In the genomic region with DNA sequence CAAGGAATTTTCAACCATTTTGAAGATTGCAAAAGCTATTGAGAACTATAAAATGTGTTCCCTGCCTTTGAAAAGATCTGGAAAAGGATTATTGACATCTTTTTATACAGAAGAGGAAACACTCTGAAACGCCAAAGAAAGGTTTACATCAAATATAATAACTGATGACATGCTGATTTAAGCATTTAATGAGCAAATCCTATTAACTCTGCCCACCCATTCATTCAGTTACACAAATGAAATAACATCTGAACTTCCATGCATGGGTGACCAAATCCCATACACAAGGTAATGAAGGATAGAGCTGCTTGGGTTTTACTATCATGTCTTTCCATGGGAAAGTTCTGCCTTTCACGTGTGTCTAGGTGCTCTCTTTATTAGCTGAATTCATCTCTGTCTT, we compare ENCODE assay signal across 25 cellular contexts.
"Had no signal": no experiment of that assay in that cellular context is flagged by ENCODE, and none has a peak within 500 bp of the region (broad histone marks: within the 10 kb centered on the region; RNA-seq: fewer than 3 reads in every experiment).

No MANE protein-coding gene starts in this region.

- H3K36me3 ChIP-seq: left ventricle myocardium inferior, ovary, right lobe of liver, stomach, vagina had no signal

- H3K27ac ChIP-seq: body of pancreas, dorsolateral prefrontal cortex, left ventricle myocardium inferior, ovary, psoas muscle, right lobe of liver, stomach, vagina had no signal

- H3K4me2 ChIP-seq: smooth muscle cell had no signal

- H3K36me3 Mint-ChIP-seq: activated CD8-positive, alpha-beta memory T cell treated with anti-CD3 and anti-CD28 coated beads, Interleukin-2, amount 10 ng/mL, durations not matched to agents 7 days and 5 days; activated naive CD8-positive, alpha-beta T cell treated with anti-CD3 and anti-CD28 coated beads, Interleukin-2, amount 10 ng/mL, durations not matched to agents 7 days and 5 days; naive thymus-derived CD8-positive, alpha-beta T cell; stimulated activated effector memory CD8-positive, alpha-beta T cell treated with anti-CD3 and anti-CD28 coated beads, Interleukin-12 subunit alpha, Interleukin-12 subunit beta, amount 100 ng/mL, for 72 hours had no signal

- H3K4me1 Mint-ChIP-seq: activated CD4-positive, alpha-beta memory T cell treated with anti-CD3 and anti-CD28 coated beads, Interleukin-2, amount 10 ng/mL, durations not matched to agents 7 days and 5 days; activated CD8-positive, alpha-beta memory T cell treated with anti-CD3 and anti-CD28 coated beads, Interleukin-2, amount 10 ng/mL, durations not matched to agents 7 days and 5 days; activated naive CD8-positive, alpha-beta T cell treated with anti-CD3 and anti-CD28 coated beads, Interleukin-2, amount 10 ng/mL, durations not matched to agents 7 days and 5 days; activated T-helper 17 cell treated with anti-CD3 and anti-CD28 coated beads, Interleukin-2, amount 50 U/mL, for 72 hours; naive thymus-derived CD8-positive, alpha-beta T cell; stimulated activated effector memory CD8-positive, alpha-beta T cell treated with anti-CD3 and anti-CD28 coated beads, Interleukin-12 subunit alpha, Interleukin-12 subunit beta, amount 100 ng/mL, for 72 hours had no signal

- FAIRE-seq: kidney had no signal

- H3K9me3 ChIP-seq: body of pancreas, left ventricle myocardium inferior, ovary, psoas muscle, right lobe of liver, stomach, vagina had no signal

- ATAC-seq: activated CD8-positive, alpha-beta memory T cell treated with anti-CD3 and anti-CD28 coated beads, Interleukin-2, amount 10 ng/mL, durations not matched to agents 7 days and 5 days; activated T-helper 17 cell treated with anti-CD3 and anti-CD28 coated beads, Interleukin-2, amount 50 U/mL, for 72 hours; body of pancreas; naive thymus-derived CD8-positive, alpha-beta T cell; psoas muscle; right lobe of liver; stimulated activated effector memory CD8-positive, alpha-beta T cell treated with anti-CD3 and anti-CD28 coated beads, Interleukin-12 subunit alpha, Interleukin-12 subunit beta, amount 100 ng/mL, for 72 hours had no signal

- H3K4me3 ChIP-seq: body of pancreas, dorsolateral prefrontal cortex, left ventricle myocardium inferior, ovary, psoas muscle, right lobe of liver, smooth muscle cell, stomach, vagina had no signal

- H3K9me3 Mint-ChIP-seq: activated CD4-positive, alpha-beta memory T cell treated with anti-CD3 and anti-CD28 coated beads, Interleukin-2, amount 10 ng/mL, durations not matched to agents 7 days and 5 days; activated naive CD8-positive, alpha-beta T cell treated with anti-CD3 and anti-CD28 coated beads, Interleukin-2, amount 10 ng/mL, durations not matched to agents 7 days and 5 days; activated T-helper 17 cell treated with anti-CD3 and anti-CD28 coated beads, Interleukin-2, amount 50 U/mL, for 72 hours had no signal

- H3K4me1 ChIP-seq: body of pancreas, psoas muscle, right lobe of liver, stomach, vagina had no signal

- H3K27ac Mint-ChIP-seq: activated CD4-positive, alpha-beta memory T cell treated with anti-CD3 and anti-CD28 coated beads, Interleukin-2, amount 10 ng/mL, durations not matched to agents 7 days and 5 days; activated CD8-positive, alpha-beta memory T cell treated with anti-CD3 and anti-CD28 coated beads, Interleukin-2, amount 10 ng/mL, durations not matched to agents 7 days and 5 days; activated naive CD8-positive, alpha-beta T cell treated with anti-CD3 and anti-CD28 coated beads, Interleukin-2, amount 10 ng/mL, durations not matched to agents 7 days and 5 days; activated T-helper 17 cell treated with anti-CD3 and anti-CD28 coated beads, Interleukin-2, amount 50 U/mL, for 72 hours; naive thymus-derived CD8-positive, alpha-beta T cell; stimulated activated effector memory CD8-positive, alpha-beta T cell treated with anti-CD3 and anti-CD28 coated beads, Interleukin-12 subunit alpha, Interleukin-12 subunit beta, amount 100 ng/mL, for 72 hours had no signal

- H3K27me3 Mint-ChIP-seq: activated CD4-positive, alpha-beta memory T cell treated with anti-CD3 and anti-CD28 coated beads, Interleukin-2, amount 10 ng/mL, durations not matched to agents 7 days and 5 days; activated CD8-positive, alpha-beta memory T cell treated with anti-CD3 and anti-CD28 coated beads, Interleukin-2, amount 10 ng/mL, durations not matched to agents 7 days and 5 days; activated naive CD8-positive, alpha-beta T cell treated with anti-CD3 and anti-CD28 coated beads, Interleukin-2, amount 10 ng/mL, durations not matched to agents 7 days and 5 days had no signal

- H3K27me3 ChIP-seq: body of pancreas, dorsolateral prefrontal cortex, ovary, right lobe of liver, stomach, vagina had no signal

- DNase-seq: activated CD4-positive, alpha-beta memory T cell treated with anti-CD3 and anti-CD28 coated beads, Interleukin-2, amount 10 ng/mL, durations not matched to agents 7 days and 5 days; activated CD4-positive, alpha-beta T cell treated with anti-CD3 and anti-CD28 coated beads for 48 hours; activated CD4-positive, CD25-positive, alpha-beta regulatory T cell; activated CD8-positive, alpha-beta memory T cell treated with anti-CD3 and anti-CD28 coated beads, Interleukin-2, amount 10 ng/mL, durations not matched to agents 7 days and 5 days; activated naive CD4-positive, alpha-beta T cell; activated naive CD8-positive, alpha-beta T cell treated with anti-CD3 and anti-CD28 coated beads, Interleukin-2, amount 10 ng/mL, durations not matched to agents 7 days and 5 days; amygdala; body of pancreas; caudate nucleus; dorsolateral prefrontal cortex; foreskin melanocyte; hypothalamus; kidney; left ventricle myocardium inferior; naive thymus-derived CD8-positive, alpha-beta T cell; ovary; psoas muscle; right lobe of liver; stimulated activated CD4-positive, alpha-beta T cell treated with anti-CD3 and anti-CD28 coated beads, Interleukin-4, amount 100 ng/mL, for 24 hours; stomach; trophoblast cell had no signal

- H3K4me3 Mint-ChIP-seq: activated CD4-positive, alpha-beta memory T cell treated with anti-CD3 and anti-CD28 coated beads, Interleukin-2, amount 10 ng/mL, durations not matched to agents 7 days and 5 days; activated CD8-positive, alpha-beta memory T cell treated with anti-CD3 and anti-CD28 coated beads, Interleukin-2, amount 10 ng/mL, durations not matched to agents 7 days and 5 days; activated naive CD8-positive, alpha-beta T cell treated with anti-CD3 and anti-CD28 coated beads, Interleukin-2, amount 10 ng/mL, durations not matched to agents 7 days and 5 days; activated T-helper 17 cell treated with anti-CD3 and anti-CD28 coated beads, Interleukin-2, amount 50 U/mL, for 72 hours; naive thymus-derived CD8-positive, alpha-beta T cell; stimulated activated effector memory CD8-positive, alpha-beta T cell treated with anti-CD3 and anti-CD28 coated beads, Interleukin-12 subunit alpha, Interleukin-12 subunit beta, amount 100 ng/mL, for 72 hours had no signal
